1 cellular context compared by ENCODE assay signal in genomic region chr6:67129780-67130179, GRCh38.
TF ChIP-seq lines count a peak whose summit lies in the region.

No MANE protein-coding gene starts in this region.

TF ChIP-seq in HepG2, 621 proteins besides CTCF, POLR2A, EP300 and RAD21 (continued from another document):
- TF ChIP-seq DZIP1 (CRISPR knock-in tag; IDR thresholded peaks at IDR 0.05): no peak
- TF ChIP-seq ZNF296 (CRISPR knock-in tag; conservative IDR thresholded peaks at IDR 0.05): no peak
